ENCODE assay signal across 28 cellular contexts in the genomic region with DNA sequence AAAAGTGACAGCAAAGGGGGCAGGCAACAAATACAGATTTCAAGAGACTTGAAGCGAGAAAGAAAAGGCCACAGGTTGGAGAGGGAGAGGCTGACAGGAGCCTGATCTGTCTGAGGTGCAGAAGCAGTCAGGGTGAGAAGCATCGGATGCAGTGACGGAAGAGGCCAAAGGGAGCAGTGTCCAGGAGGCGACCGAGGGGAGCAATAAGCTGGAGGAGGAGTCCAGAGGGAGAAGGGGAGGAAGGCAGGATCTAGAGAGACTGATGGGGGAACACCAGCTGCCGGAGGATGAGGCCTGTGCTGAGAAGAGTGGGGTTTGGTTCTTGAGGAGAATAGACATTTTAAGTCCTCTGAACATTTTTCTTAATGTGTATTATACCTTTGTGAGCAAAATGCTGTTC.
"Had no signal": no experiment of that assay in that cellular context is flagged by ENCODE, and none has a peak within 500 bp of the region (broad histone marks: within the 10 kb centered on the region; RNA-seq: fewer than 3 reads in every experiment).

No MANE protein-coding gene starts in this region.

- H3K9me3 ChIP-seq: colonic mucosa, gastrocnemius medialis, heart left ventricle, prostate gland, right atrium auricular region, sigmoid colon, thoracic aorta, transverse colon, upper lobe of right lung, uterus had no signal

- H3K4me3 ChIP-seq: colonic mucosa, gastrocnemius medialis, heart left ventricle, hepatocyte, lung, neural progenitor cell, prostate gland, right atrium auricular region, sigmoid colon, thoracic aorta, transverse colon, upper lobe of right lung, uterus had no signal

- H3K4me3 Mint-ChIP-seq: dendritic cell treated with granulocyte-macrophage colony-stimulating factor and Interleukin-4, amounts not matched to agents 40 ng/mL and 50 ng/mL, for 4 days; endodermal cell; memory B cell; natural killer cell; neural progenitor cell; stimulated activated naive B cell treated with anti-CD40 and anti-IgM and Interleukin-4, amounts not matched to agents 10 μg/mL and 1 μg/mL and 100 μg/mL, for 72 hours; stimulated activated naive CD8-positive, alpha-beta T cell treated with anti-CD3 and anti-CD28 coated beads, Interleukin-15, Interleukin-2, amounts not matched to agents 100 ng/mL and 50 ng/mL, for 24 hours had no signal

- H3K4me1 ChIP-seq: colonic mucosa, neural progenitor cell, prostate gland, uterus had no signal

- H3K36me3 Mint-ChIP-seq: natural killer cell, neural progenitor cell had no signal

- ATAC-seq: esophagus mucosa; gastrocnemius medialis; heart left ventricle; left lobe of liver; natural killer cell; stimulated activated naive B cell treated with anti-CD40 and anti-IgM and Interleukin-4, amounts not matched to agents 10 μg/mL and 1 μg/mL and 100 μg/mL, for 72 hours; upper lobe of right lung had no signal

- DNase-seq: colonic mucosa; effector CD8-positive, alpha-beta T cell; endodermal cell; foreskin fibroblast; gastrocnemius medialis; heart left ventricle; kidney; natural killer cell; sigmoid colon; stimulated activated CD4-positive, alpha-beta T cell treated with anti-CD3 and anti-CD28 coated beads, Interleukin-2, amount 100 ng/mL, for 24 hours; stimulated activated CD4-positive, alpha-beta T cell treated with anti-CD3 and anti-CD28 coated beads, Interleukin-4, amount 100 ng/mL, for 24 hours; stimulated activated naive B cell treated with anti-CD40 and anti-IgM and Interleukin-4, amounts not matched to agents 10 μg/mL and 1 μg/mL and 100 μg/mL, for 72 hours; transverse colon; upper lobe of right lung; uterus had no signal

- H2AFZ ChIP-seq: hepatocyte, neural progenitor cell, parathyroid adenoma had no signal

- H3K4me2 ChIP-seq: hepatocyte, neural progenitor cell had no signal

- H3K36me3 ChIP-seq: colonic mucosa, gastrocnemius medialis, heart left ventricle, neural progenitor cell, prostate gland, right atrium auricular region, sigmoid colon, thoracic aorta, transverse colon, upper lobe of right lung, uterus had no signal

- H3K9me3 Mint-ChIP-seq: dendritic cell treated with granulocyte-macrophage colony-stimulating factor and Interleukin-4, amounts not matched to agents 40 ng/mL and 50 ng/mL, for 4 days; endodermal cell; memory B cell; natural killer cell; neural progenitor cell; stimulated activated naive B cell treated with anti-CD40 and anti-IgM and Interleukin-4, amounts not matched to agents 10 μg/mL and 1 μg/mL and 100 μg/mL, for 72 hours; stimulated activated naive CD8-positive, alpha-beta T cell treated with anti-CD3 and anti-CD28 coated beads, Interleukin-15, Interleukin-2, amounts not matched to agents 100 ng/mL and 50 ng/mL, for 24 hours had no signal

- H3K27me3 Mint-ChIP-seq: dendritic cell treated with granulocyte-macrophage colony-stimulating factor and Interleukin-4, amounts not matched to agents 40 ng/mL and 50 ng/mL, for 4 days; memory B cell; stimulated activated naive B cell treated with anti-CD40 and anti-IgM and Interleukin-4, amounts not matched to agents 10 μg/mL and 1 μg/mL and 100 μg/mL, for 72 hours; stimulated activated naive CD8-positive, alpha-beta T cell treated with anti-CD3 and anti-CD28 coated beads, Interleukin-15, Interleukin-2, amounts not matched to agents 100 ng/mL and 50 ng/mL, for 24 hours had no signal

- H3K27ac ChIP-seq: colonic mucosa, epithelial cell of prostate, gastrocnemius medialis, heart left ventricle, hepatocyte, neural progenitor cell, parathyroid adenoma, prostate gland, right atrium auricular region, sigmoid colon, thoracic aorta, transverse colon, upper lobe of right lung, uterus had no signal

- H3K27ac Mint-ChIP-seq: dendritic cell treated with granulocyte-macrophage colony-stimulating factor and Interleukin-4, amounts not matched to agents 40 ng/mL and 50 ng/mL, for 4 days; endodermal cell; memory B cell; natural killer cell; neural progenitor cell; stimulated activated naive B cell treated with anti-CD40 and anti-IgM and Interleukin-4, amounts not matched to agents 10 μg/mL and 1 μg/mL and 100 μg/mL, for 72 hours; stimulated activated naive CD8-positive, alpha-beta T cell treated with anti-CD3 and anti-CD28 coated beads, Interleukin-15, Interleukin-2, amounts not matched to agents 100 ng/mL and 50 ng/mL, for 24 hours had no signal

- H3K27me3 ChIP-seq: colonic mucosa, gastrocnemius medialis, heart left ventricle, hepatocyte, neural progenitor cell, right atrium auricular region, sigmoid colon, transverse colon, upper lobe of right lung, uterus had no signal
